1 cellular context compared by ENCODE assay signal in the genomic region with DNA sequence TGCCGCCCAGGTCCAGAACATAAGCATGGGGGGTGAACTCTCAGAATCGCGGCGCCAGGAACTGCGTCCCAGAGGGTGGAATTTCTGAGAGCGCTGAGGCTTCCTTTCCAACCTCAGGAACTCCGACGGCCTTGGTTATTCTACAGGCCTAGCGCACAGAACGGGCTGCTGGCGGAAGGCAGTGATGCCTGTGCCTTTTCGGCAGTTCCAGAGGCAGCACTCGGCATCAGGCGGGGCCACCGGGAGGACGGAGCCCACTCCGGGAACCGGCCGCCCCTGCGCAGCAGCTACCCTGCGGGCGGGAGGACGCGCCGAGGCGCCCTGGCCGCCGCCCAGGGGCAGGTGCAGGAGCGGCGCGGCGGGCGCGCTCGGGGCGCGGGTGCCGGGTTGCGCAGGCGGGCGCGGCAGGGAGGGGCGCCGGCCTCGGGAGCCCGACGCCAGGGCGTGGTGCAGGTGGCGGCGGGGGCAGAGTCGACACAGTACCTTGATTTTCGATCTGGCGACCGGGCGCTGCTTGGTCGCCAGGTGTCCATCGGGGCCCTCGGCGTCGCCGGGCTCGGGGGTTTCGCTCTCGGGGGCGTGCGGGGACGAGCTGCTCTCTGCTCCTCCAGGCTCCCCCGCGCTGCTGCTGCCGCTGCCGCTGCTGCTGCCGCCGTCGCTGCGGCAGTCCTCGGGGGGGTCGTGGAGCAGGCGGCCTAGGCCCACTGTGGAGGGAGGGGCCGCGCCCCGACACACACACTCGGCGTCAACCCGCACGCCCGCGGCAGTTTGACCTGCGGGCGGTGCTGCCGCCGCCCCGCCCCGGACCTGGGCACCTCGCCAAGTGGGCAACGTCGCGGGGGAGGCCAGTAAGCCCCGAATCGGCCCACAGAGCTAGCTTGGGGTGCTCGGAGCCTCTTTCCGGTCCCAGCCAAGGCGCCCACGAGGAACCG.
TF ChIP-seq lines count a peak whose summit lies in the region.

No MANE protein-coding gene starts in this region.

TF ChIP-seq in IMR-90, 13 proteins besides CTCF, POLR2A, EP300 and RAD21 (continued from another document):
- TF ChIP-seq MAZ (IDR thresholded peaks at IDR 0.05; ENCODE audit: borderline replicate concordance, low read depth, low read length) = no peak
- no peak for TF ChIP-seq MXI1 (IDR thresholded peaks at IDR 0.05; ENCODE audit: borderline replicate concordance, low read depth, low read length)
- TF ChIP-seq CEBPB (IDR thresholded peaks at IDR 0.05; ENCODE audit: low read depth, low read length) = no peak
- TF ChIP-seq FOS (IDR thresholded peaks at IDR 0.05; ENCODE audit: low read depth, low read length) = no peak
